In the genomic region with DNA sequence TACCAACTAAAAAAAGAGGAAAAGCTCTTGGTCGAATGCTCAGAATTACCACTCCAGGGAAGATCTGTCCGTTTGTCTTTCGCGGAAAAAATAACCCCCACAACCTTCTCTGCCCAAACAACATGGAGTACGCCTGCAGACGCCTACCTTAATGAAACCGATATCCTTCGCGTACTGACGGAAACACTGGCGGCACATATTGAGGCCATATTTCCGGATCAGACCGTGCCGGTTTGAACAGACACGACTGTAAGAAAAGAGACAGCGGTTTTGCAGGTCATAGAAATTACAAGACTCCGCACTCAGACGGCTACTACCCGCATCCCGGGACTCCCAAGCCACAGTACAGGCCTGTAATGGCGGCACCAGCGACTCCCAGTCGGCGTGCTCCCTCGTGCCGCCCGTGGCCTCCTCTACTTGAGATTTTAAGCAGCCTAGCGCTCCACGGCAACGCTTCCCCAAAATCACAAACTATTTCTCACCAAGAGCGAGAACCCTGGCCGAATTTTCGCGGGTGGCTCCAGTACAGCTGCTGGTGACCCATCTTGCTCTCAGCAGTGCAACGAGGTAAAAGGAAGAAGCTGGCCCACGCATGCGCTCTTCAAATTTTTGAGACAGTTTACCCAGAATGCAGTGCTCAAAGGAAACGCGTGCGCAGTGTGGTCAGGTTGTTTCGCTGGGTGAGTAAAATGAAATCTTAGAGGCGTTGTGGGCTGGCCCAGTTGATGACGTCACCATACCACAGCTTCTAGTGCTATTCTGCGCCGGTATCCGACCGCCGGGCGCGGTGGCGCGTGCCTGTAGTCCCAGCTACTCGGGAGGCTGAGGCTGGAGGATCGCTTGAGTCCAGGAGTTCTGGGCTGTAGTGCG, we compare ENCODE assay signal across 8 cellular contexts. TPM values are rescaled to one million over a fixed set of nuclear protein-coding genes. Genes with fewer than 3 reads are reported as not detected.
A peak's percentile ranks its signal among the peaks of the same experiment; 100 is the strongest.
DNase-seq lines count a peak whose midpoint lies in the region; ATAC-seq and TF ChIP-seq lines count a peak whose summit lies in the region.

A gene (minus strand): TSS at position 578 of the 870 bp plus-strand sequence. CDS start 34 bp downstream, at position 544.

- H3K4me2 ChIP-seq in SK-N-SH = peak within 1 kb of the TSS; percentile 81

- CTCF ChIA-PET in SK-N-SH (lab: Yijun Ruan, JAX) = interaction anchor here (1.0 to 3.8 kb wide), 17 partner anchors 7 to 125 kb away, joined by 3 to 51 read pairs (median 6); a partner anchor contains a TSS

- H3K9me2 ChIP-seq in SK-N-SH = no peaks in the 10 kb centered on the region

- WGBS in SK-N-SH (ENCODE audit: low lambda C conversion rate) = under 1% methylated on average over 32 of the region's 55 CpGs

- TF ChIP-seq CTCF in SK-N-SH (IDR thresholded peaks at IDR 0.05) = no peak

- H3K4me3 ChIP-seq in SK-N-SH (ENCODE audit: low read depth in 2 of 2, low read length in 1 of 2) = peak within 1 kb of the TSS; percentile 72 to 91

- H2AFZ ChIP-seq in SK-N-SH (ENCODE audit: low read depth) = peak within 1 kb of the TSS; percentile 86

- TF ChIP-seq EP300 in SK-N-SH (IDR thresholded peaks at IDR 0.05; ENCODE audit: borderline replicate concordance in 1 of 2, low read depth in 1 of 2, low read length in 1 of 2) = peak in 1 of 2 experiments; percentile 28; a peak in 1 of 4 replicates

- H3K27ac ChIP-seq in SK-N-SH (ENCODE audit: low read depth in 2 of 2, low read length in 1 of 2) = peak within 1 kb of the TSS; percentile 82 to 84

- H3K9ac ChIP-seq in SK-N-SH = peak within 1 kb of the TSS; percentile 87

- POLR2A ChIA-PET in SK-N-SH (lab: Yijun Ruan, JAX) = interaction anchor here (0.6 to 3.6 kb wide), 6 partner anchors 12 to 48 kb away, joined by 4 to 19 read pairs (median 6); a partner anchor contains a TSS

- peaks cover 43% of the 10 kb centered on the region for H4K20me1 ChIP-seq in SK-N-SH (ENCODE audit: insufficient read depth)

- DNase-seq in GM04504 (ENCODE audit: low read depth) = peak; percentile 99
- peak; percentile 92 for DNase-seq in NCI-H1048 (lab: John Stamatoyannopoulos, UW)
- DNase-seq in SK-N-SH = peak; percentile 89
- peak; percentile 95 for DNase-seq in activated naive CD4-positive, alpha-beta T cell treated with anti-CD3 and anti-CD28 coated beads, Interleukin-2, amount 50 U/mL, for 16 hours
- DNase-seq in germinal center (ENCODE audit: low spot score) = peak; percentile 95
- peak; percentile 95 for DNase-seq in non-pigmented ciliary epithelial cell (ENCODE audit: low read depth)
- DNase-seq in superior temporal gyrus (ENCODE audit: extremely low spot score) = peak; percentile 100

- H3K9me3 ChIP-seq in SK-N-SH = no peaks in the 10 kb centered on the region

- H3K36me3 ChIP-seq in SK-N-SH (replicated peaks in 1 of 2; ENCODE audit: control insufficient read depth in 1 of 2, insufficient read depth in 2 of 2, low read length in 1 of 2) = peaks cover 24 to 33% of the 10 kb centered on the region in 2 experiments

- peaks cover 26% of the 10 kb centered on the region for H3F3A ChIP-seq in SK-N-SH (replicated peaks; ENCODE audit: insufficient read depth)

- peak; percentile 91 for ATAC-seq in HG02571 (IDR thresholded peaks at IDR 0.05; ENCODE audit: unreplicated experiment)

- peaks cover 52% of the 10 kb centered on the region for H3K79me2 ChIP-seq in SK-N-SH (ENCODE audit: insufficient read depth)

- H3K4me1 ChIP-seq in SK-N-SH (ENCODE audit: control insufficient read depth in 1 of 2, insufficient read depth in 2 of 2, low read depth in 1 of 2, low read length in 1 of 2) = peaks cover 3 to 7% of the 10 kb centered on the region in 2 experiments; a peak in 1 of 4 replicates

- H3K27me3 ChIP-seq in SK-N-SH (ENCODE audit: insufficient read depth) = no peaks in the 10 kb centered on the region

- TF ChIP-seq RAD21 in SK-N-SH (IDR thresholded peaks at IDR 0.05; ENCODE audit: low read length) = no peak

TF ChIP-seq in SK-N-SH, 30 proteins besides CTCF, POLR2A, EP300 and RAD21:
- no peak for TF ChIP-seq GATA2 (CRISPR knock-in tag; IDR thresholded peaks at IDR 0.05)
- TF ChIP-seq SMC3 (IDR thresholded peaks at IDR 0.05; ENCODE audit: low read depth, low read length) = no peak
- TF ChIP-seq MXI1 (IDR thresholded peaks at IDR 0.05; ENCODE audit: low read depth, low read length) = peak; percentile 86
- peak; percentile 89 for TF ChIP-seq YY1 (IDR thresholded peaks at IDR 0.05; ENCODE audit: low read depth)
- TF ChIP-seq FOSL2 (IDR thresholded peaks at IDR 0.05; ENCODE audit: borderline replicate concordance, low read depth) = peak; percentile 65; the same call in 1 of the 2 replicates
- peak; percentile 97 for TF ChIP-seq POLR2AphosphoS5 (IDR thresholded peaks at IDR 0.05; ENCODE audit: low read depth, low read length)
- TF ChIP-seq ELF1 (IDR thresholded peaks at IDR 0.05) = peak; percentile 45; the same call in 1 of the 2 replicates
- TF ChIP-seq, protein P1, sequence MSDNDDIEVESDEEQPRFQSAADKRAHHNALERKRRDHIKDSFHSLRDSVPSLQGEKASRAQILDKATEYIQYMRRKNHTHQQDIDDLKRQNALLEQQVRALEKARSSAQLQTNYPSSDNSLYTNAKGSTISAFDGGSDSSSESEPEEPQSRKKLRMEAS (IDR thresholded peaks at IDR 0.05; ENCODE audit: low read depth) = peak; percentile 86
- TF ChIP-seq TAF1 (IDR thresholded peaks at IDR 0.05; ENCODE audit: borderline replicate concordance, low read depth, low read length) = peak; percentile 86
- peak; percentile 63 for TF ChIP-seq JUND (IDR thresholded peaks at IDR 0.05)
- TF ChIP-seq SIN3A (IDR thresholded peaks at IDR 0.05; ENCODE audit: borderline replicate concordance, low read depth, low read length) = peak; percentile 43; the same call in 1 of the 2 replicates
- TF ChIP-seq TEAD4 (IDR thresholded peaks at IDR 0.05; ENCODE audit: borderline replicate concordance, insufficient read depth) = peak; percentile 64; the same call in 1 of the 2 replicates
- peak; percentile 94 for TF ChIP-seq NRF1 (IDR thresholded peaks at IDR 0.05; ENCODE audit: low read depth, low read length)
- TF ChIP-seq NFIC (IDR thresholded peaks at IDR 0.05; ENCODE audit: borderline replicate concordance) = no peak
- TF ChIP-seq, protein P2, sequence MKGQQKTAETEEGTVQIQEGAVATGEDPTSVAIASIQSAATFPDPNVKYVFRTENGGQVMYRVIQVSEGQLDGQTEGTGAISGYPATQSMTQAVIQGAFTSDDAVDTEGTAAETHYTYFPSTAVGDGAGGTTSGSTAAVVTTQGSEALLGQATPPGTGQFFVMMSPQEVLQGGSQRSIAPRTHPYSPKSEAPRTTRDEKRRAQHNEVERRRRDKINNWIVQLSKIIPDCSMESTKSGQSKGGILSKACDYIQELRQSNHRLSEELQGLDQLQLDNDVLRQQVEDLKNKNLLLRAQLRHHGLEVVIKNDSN (IDR thresholded peaks at IDR 0.05; ENCODE audit: borderline replicate concordance, low read depth) = no peak
- peak; percentile 58; the same call in 1 of the 2 replicates for TF ChIP-seq RFX5 (IDR thresholded peaks at IDR 0.05; ENCODE audit: low read length)

RNA-seq across cellular contexts. Expression of the gene that starts here (rescaled TPM):
- 11,220 and 15,074 TPM in 2 replicates for polyA plus RNA-seq in SK-N-SH (2012; rRNA removed)
- polyA plus RNA-seq in SK-N-SH (2012; cell fraction: cytosol; rRNA removed) = 14,126 and 18,473 TPM in 2 replicates
- 2,005 and 4,034 TPM in 2 replicates for polyA plus RNA-seq in SK-N-SH (2012; cell fraction: nucleus; rRNA removed)

Comparison
In these comparisons a context has a peak if more than half of its experiments do, and no peak if none do; other contexts are left out.
1. Peak in every context shown above with its lines: DNase-seq, ATAC-seq, H3K4me3 ChIP-seq and H3K27ac ChIP-seq.